22 cellular contexts compared by ENCODE assay signal in genomic region chr3:52194541-52195296, GRCh38. TPM values are rescaled to one million over a fixed set of nuclear protein-coding genes. Genes with fewer than 3 reads are reported as not detected.
A peak's percentile ranks its signal among the peaks of the same experiment; 100 is the strongest.
DNase-seq lines count a peak whose midpoint lies in the region; ATAC-seq and TF ChIP-seq lines count a peak whose summit lies in the region.
"Had no signal": no experiment of that assay in that cellular context is flagged by ENCODE, and none has a peak within 500 bp of the region (broad histone marks: within the 10 kb centered on the region; RNA-seq: fewer than 3 reads in every experiment).

No MANE protein-coding gene starts in this region.

- no peaks in the 10 kb centered on the region for H3K9me3 Mint-ChIP-seq in activated naive CD4-positive, alpha-beta T cell treated with anti-CD3 and anti-CD28 coated beads, Interleukin-2, amount 10 ng/mL, durations not matched to agents 7 days and 5 days
- no peaks in the 10 kb centered on the region for H3K9me3 Mint-ChIP-seq in activated naive CD4-positive, alpha-beta T cell treated with anti-CD3 and anti-CD28 coated beads for 36 hours
- no peaks in the 10 kb centered on the region for H3K9me3 Mint-ChIP-seq in activated CD8-positive, alpha-beta memory T cell treated with anti-CD3 and anti-CD28 coated beads, Interleukin-2, amount 10 ng/mL, durations not matched to agents 7 days and 5 days (ENCODE audit: low read depth)
- H3K9me3 Mint-ChIP-seq: activated CD4-positive, alpha-beta T cell treated with anti-CD3 and anti-CD28 coated beads, Interleukin-2, amount 10 ng/mL, durations not matched to agents 24 days and 14 days; activated naive CD8-positive, alpha-beta T cell treated with anti-CD3 and anti-CD28 coated beads, Interleukin-2, amount 50 U/mL, for 24 hours; nephron progenitor cell; stimulated activated naive CD8-positive, alpha-beta T cell treated with anti-CD3 and anti-CD28 coated beads, Interleukin-15, amount 100 ng/mL, for 72 hours had no signal

- peak overlapping the region in 1 of 2 experiments; percentile 75 for H2BK12ac ChIP-seq in mesenchymal stem cell (ENCODE audit: low read length in 2 of 2)

- no peak for DNase-seq in activated naive CD4-positive, alpha-beta T cell treated with anti-CD3 and anti-CD28 coated beads, Interleukin-2, amount 10 ng/mL, durations not matched to agents 7 days and 5 days
- no peak for DNase-seq in activated naive CD4-positive, alpha-beta T cell treated with anti-CD3 and anti-CD28 coated beads for 36 hours
- DNase-seq in fibroblast of villous mesenchyme (ENCODE audit: low read depth) (peak; percentile 77), mesenchymal stem cell (peak; percentile 72), upper lobe of right lung (peak; percentile 89), DMS 273 treated with DMSO at 0.1 percent for 48 hours (lab: John Stamatoyannopoulos, UW) (no peak), putamen (ENCODE audit: low spot score) (no peak)
- DNase-seq in activated CD8-positive, alpha-beta memory T cell treated with anti-CD3 and anti-CD28 coated beads, Interleukin-2, amount 10 ng/mL, durations not matched to agents 7 days and 5 days: no peak
- DNase-seq: 8988T; activated CD4-positive, alpha-beta T cell treated with anti-CD3 and anti-CD28 coated beads, Interleukin-2, amount 10 ng/mL, durations not matched to agents 24 days and 14 days; activated CD8-positive, alpha-beta memory T cell treated with anti-CD3 and anti-CD28 coated beads, Interleukin-2, amount 50 U/mL, for 4 hours; activated naive CD8-positive, alpha-beta T cell treated with anti-CD3 and anti-CD28 coated beads, Interleukin-2, amount 50 U/mL, for 24 hours; BE2C; hippocampal formation; NCI-H1417 treated with DMSO at 0.1 percent for 48 hours; NCI-H2171; NCI-H69; nephron progenitor cell; stimulated activated CD4-positive, alpha-beta T cell treated with anti-CD3 and anti-CD28 coated beads, Interleukin-4, amount 100 ng/mL, for 1 hour; stimulated activated naive CD8-positive, alpha-beta T cell treated with anti-CD3 and anti-CD28 coated beads, Interleukin-15, amount 100 ng/mL, for 72 hours had no signal

- H2BK15ac ChIP-seq in mesenchymal stem cell (ENCODE audit: low read depth, poor library complexity, severe bottlenecking): no peak overlapping the region

- peaks cover 14% of the 10 kb centered on the region for H3K36me3 Mint-ChIP-seq in activated naive CD4-positive, alpha-beta T cell treated with anti-CD3 and anti-CD28 coated beads, Interleukin-2, amount 10 ng/mL, durations not matched to agents 7 days and 5 days
- peaks cover 8% of the 10 kb centered on the region for H3K36me3 Mint-ChIP-seq in activated naive CD4-positive, alpha-beta T cell treated with anti-CD3 and anti-CD28 coated beads for 36 hours (ENCODE audit: low read depth)
- H3K36me3 Mint-ChIP-seq in activated CD8-positive, alpha-beta memory T cell treated with anti-CD3 and anti-CD28 coated beads, Interleukin-2, amount 10 ng/mL, durations not matched to agents 7 days and 5 days: peaks cover 6% of the 10 kb centered on the region

- H3K18ac ChIP-seq in mesenchymal stem cell (ENCODE audit: low read depth in 1 of 2, low read length in 2 of 2): no peak overlapping the region

- H3K27me3 ChIP-seq in mesenchymal stem cell (ENCODE audit: control insufficient read depth in 1 of 2, insufficient read depth in 1 of 2, low read length in 2 of 2) (no peaks in the 10 kb centered on the region), upper lobe of right lung (no peaks in the 10 kb centered on the region)
- H3K27me3 ChIP-seq: BE2C had no signal

- no peak overlapping the region for H2BK5ac ChIP-seq in mesenchymal stem cell (ENCODE audit: low read depth, low read length, poor library complexity, severe bottlenecking)

- no peak overlapping the region for H2AFZ ChIP-seq in mesenchymal stem cell (ENCODE audit: low read depth, low read length)

- H3K4me2 ChIP-seq in mesenchymal stem cell (ENCODE audit: low read length, poor library complexity, severe bottlenecking): no peak overlapping the region

- H3K9ac ChIP-seq in mesenchymal stem cell (ENCODE audit: low read length): no peak overlapping the region

- CTCF ChIA-PET in activated naive CD4-positive, alpha-beta T cell treated with anti-CD3 and anti-CD28 coated beads, Interleukin-2, amount 10 ng/mL, durations not matched to agents 7 days and 5 days (lab: Charles Lee): no interaction called here
- CTCF ChIA-PET in activated naive CD4-positive, alpha-beta T cell treated with anti-CD3 and anti-CD28 coated beads for 36 hours (lab: Charles Lee): interaction anchor here (0.5 to 1.4 kb wide), 2 partner anchors 26 to 27 kb away, joined by 4 to 5 read pairs; no protein-coding TSS in a partner anchor
- CTCF ChIA-PET in activated CD8-positive, alpha-beta memory T cell treated with anti-CD3 and anti-CD28 coated beads, Interleukin-2, amount 10 ng/mL, durations not matched to agents 7 days and 5 days (lab: Charles Lee): no interaction called here

- H4K8ac ChIP-seq in mesenchymal stem cell (ENCODE audit: low read length): no peak overlapping the region

- intact Hi-C loops in activated naive CD4-positive, alpha-beta T cell treated with anti-CD3 and anti-CD28 coated beads for 36 hours (cut with micrococcal nuclease): no loop called here
- intact Hi-C loops in upper lobe of right lung (cut with DNase I): no loop called here

- H3K4me1 Mint-ChIP-seq in activated naive CD4-positive, alpha-beta T cell treated with anti-CD3 and anti-CD28 coated beads, Interleukin-2, amount 10 ng/mL, durations not matched to agents 7 days and 5 days: peaks cover 33% of the 10 kb centered on the region
- peaks cover 32% of the 10 kb centered on the region for H3K4me1 Mint-ChIP-seq in activated naive CD4-positive, alpha-beta T cell treated with anti-CD3 and anti-CD28 coated beads for 36 hours (ENCODE audit: low read depth)
- peaks cover 34% of the 10 kb centered on the region for H3K4me1 Mint-ChIP-seq in activated CD8-positive, alpha-beta memory T cell treated with anti-CD3 and anti-CD28 coated beads, Interleukin-2, amount 10 ng/mL, durations not matched to agents 7 days and 5 days

- H3K4me3 Mint-ChIP-seq in activated naive CD4-positive, alpha-beta T cell treated with anti-CD3 and anti-CD28 coated beads, Interleukin-2, amount 10 ng/mL, durations not matched to agents 7 days and 5 days: no peak overlapping the region
- H3K4me3 Mint-ChIP-seq in activated naive CD4-positive, alpha-beta T cell treated with anti-CD3 and anti-CD28 coated beads for 36 hours: no peak overlapping the region
- H3K4me3 Mint-ChIP-seq in activated CD8-positive, alpha-beta memory T cell treated with anti-CD3 and anti-CD28 coated beads, Interleukin-2, amount 10 ng/mL, durations not matched to agents 7 days and 5 days: no peak overlapping the region
- H3K4me3 Mint-ChIP-seq: activated CD4-positive, alpha-beta T cell treated with anti-CD3 and anti-CD28 coated beads, Interleukin-2, amount 10 ng/mL, durations not matched to agents 24 days and 14 days; activated naive CD8-positive, alpha-beta T cell treated with anti-CD3 and anti-CD28 coated beads, Interleukin-2, amount 50 U/mL, for 24 hours; nephron progenitor cell; stimulated activated naive CD8-positive, alpha-beta T cell treated with anti-CD3 and anti-CD28 coated beads, Interleukin-15, amount 100 ng/mL, for 72 hours had no signal

- no peak overlapping the region for H3K23ac ChIP-seq in mesenchymal stem cell (ENCODE audit: low read length in 2 of 2)

- H3K4me3 ChIP-seq in fibroblast of villous mesenchyme (ENCODE audit: low read depth, low read length): no peak overlapping the region
- no peak overlapping the region for H3K4me3 ChIP-seq in mesenchymal stem cell (ENCODE audit: insufficient read depth in 1 of 2, low read depth in 1 of 2, low read length in 2 of 2)
- H3K4me3 ChIP-seq in upper lobe of right lung: no peak overlapping the region
- H3K4me3 ChIP-seq: skin epidermis had no signal

- H3K27ac Mint-ChIP-seq in activated naive CD4-positive, alpha-beta T cell treated with anti-CD3 and anti-CD28 coated beads, Interleukin-2, amount 10 ng/mL, durations not matched to agents 7 days and 5 days: peak overlapping the region; percentile 81
- H3K27ac Mint-ChIP-seq in activated naive CD4-positive, alpha-beta T cell treated with anti-CD3 and anti-CD28 coated beads for 36 hours: no peak overlapping the region
- H3K27ac Mint-ChIP-seq in activated CD8-positive, alpha-beta memory T cell treated with anti-CD3 and anti-CD28 coated beads, Interleukin-2, amount 10 ng/mL, durations not matched to agents 7 days and 5 days: no peak overlapping the region
- H3K27ac Mint-ChIP-seq: activated CD4-positive, alpha-beta T cell treated with anti-CD3 and anti-CD28 coated beads, Interleukin-2, amount 10 ng/mL, durations not matched to agents 24 days and 14 days; activated naive CD8-positive, alpha-beta T cell treated with anti-CD3 and anti-CD28 coated beads, Interleukin-2, amount 50 U/mL, for 24 hours; nephron progenitor cell; stimulated activated naive CD8-positive, alpha-beta T cell treated with anti-CD3 and anti-CD28 coated beads, Interleukin-15, amount 100 ng/mL, for 72 hours had no signal

- peak overlapping the region; percentile 44 for H2BK120ac ChIP-seq in mesenchymal stem cell (ENCODE audit: low read depth, low read length)

- no peak overlapping the region for H3K4ac ChIP-seq in mesenchymal stem cell (ENCODE audit: low read depth in 1 of 2, low read length in 2 of 2)

- TF ChIP-seq CTCF in fibroblast of villous mesenchyme (IDR thresholded peaks at IDR 0.05; ENCODE audit: insufficient read depth, low read depth, low read length) (no peak), upper lobe of right lung (IDR thresholded peaks at IDR 0.05) (no peak)

- peak; percentile 37 for ATAC-seq in upper lobe of right lung
- ATAC-seq in activated CD8-positive, alpha-beta memory T cell treated with anti-CD3 and anti-CD28 coated beads, Interleukin-2, amount 10 ng/mL, durations not matched to agents 7 days and 5 days: no peak
- ATAC-seq: activated naive CD8-positive, alpha-beta T cell treated with anti-CD3 and anti-CD28 coated beads, Interleukin-2, amount 50 U/mL, for 24 hours; stimulated activated naive CD8-positive, alpha-beta T cell treated with anti-CD3 and anti-CD28 coated beads, Interleukin-15, amount 100 ng/mL, for 72 hours had no signal

- no peak overlapping the region for H4K91ac ChIP-seq in mesenchymal stem cell (ENCODE audit: low read length)

- no peaks in the 10 kb centered on the region for H3K9me3 ChIP-seq in mesenchymal stem cell (ENCODE audit: control insufficient read depth, low read length)
- H3K9me3 ChIP-seq in upper lobe of right lung: no peaks in the 10 kb centered on the region
- H3K9me3 ChIP-seq: BE2C had no signal

- peaks cover 39% of the 10 kb centered on the region for H3K27me3 Mint-ChIP-seq in activated naive CD4-positive, alpha-beta T cell treated with anti-CD3 and anti-CD28 coated beads, Interleukin-2, amount 10 ng/mL, durations not matched to agents 7 days and 5 days
- H3K27me3 Mint-ChIP-seq in activated naive CD4-positive, alpha-beta T cell treated with anti-CD3 and anti-CD28 coated beads for 36 hours (ENCODE audit: low read depth): no peaks in the 10 kb centered on the region
- no peaks in the 10 kb centered on the region for H3K27me3 Mint-ChIP-seq in activated CD8-positive, alpha-beta memory T cell treated with anti-CD3 and anti-CD28 coated beads, Interleukin-2, amount 10 ng/mL, durations not matched to agents 7 days and 5 days
- H3K27me3 Mint-ChIP-seq: activated CD4-positive, alpha-beta T cell treated with anti-CD3 and anti-CD28 coated beads, Interleukin-2, amount 10 ng/mL, durations not matched to agents 24 days and 14 days; activated naive CD8-positive, alpha-beta T cell treated with anti-CD3 and anti-CD28 coated beads, Interleukin-2, amount 50 U/mL, for 24 hours; stimulated activated naive CD8-positive, alpha-beta T cell treated with anti-CD3 and anti-CD28 coated beads, Interleukin-15, amount 100 ng/mL, for 72 hours had no signal

- H3K27ac ChIP-seq in mesenchymal stem cell (ENCODE audit: low read length, poor library complexity, severe bottlenecking) (no peak overlapping the region), upper lobe of right lung (peak overlapping the region; percentile 90)

- peaks cover 5 to 6% of the 10 kb centered on the region in 2 experiments for H3K36me3 ChIP-seq in mesenchymal stem cell (ENCODE audit: control insufficient read depth in 1 of 2, insufficient read depth in 2 of 2, low read depth in 1 of 2, low read length in 2 of 2)
- no peaks in the 10 kb centered on the region for H3K36me3 ChIP-seq in upper lobe of right lung

- H3K4me1 ChIP-seq in mesenchymal stem cell (ENCODE audit: control insufficient read depth, insufficient read depth, low read depth, low read length): peaks cover 20% of the 10 kb centered on the region
- peaks cover 64% of the 10 kb centered on the region for H3K4me1 ChIP-seq in upper lobe of right lung

- no peak overlapping the region for H2AK5ac ChIP-seq in mesenchymal stem cell (ENCODE audit: low read length, severe bottlenecking)

- 84% methylated on average over 8 of the region's 14 CpGs for WGBS in mesenchymal stem cell

- H3K14ac ChIP-seq in mesenchymal stem cell (ENCODE audit: low read length in 2 of 2): peak overlapping the region in 1 of 2 experiments; percentile 35

- peaks cover 10% of the 10 kb centered on the region for H3K79me1 ChIP-seq in mesenchymal stem cell (replicated peaks; ENCODE audit: low read length, poor library complexity, severe bottlenecking)

RNA-seq across cellular contexts. Expression of gene ALAS1, which starts 3.2 kb away (rescaled TPM):
- total RNA-seq in activated naive CD4-positive, alpha-beta T cell treated with anti-CD3 and anti-CD28 coated beads for 36 hours: 10 to 100 TPM; 35.7 to 37.8 TPM
- 42.5 and 52.2 TPM in 2 replicates for total RNA-seq in fibroblast of villous mesenchyme
- 64.5 TPM for polyA plus RNA-seq in mesenchymal stem cell (2013, experiment 1 of 2)
- 61.9 TPM for polyA plus RNA-seq in mesenchymal stem cell (2013, experiment 2 of 2)
- 78.9 TPM for total RNA-seq in upper lobe of right lung
- 10 to 100 TPM; 61.3 to 84.2 TPM for total RNA-seq in activated CD8-positive, alpha-beta memory T cell treated with anti-CD3 and anti-CD28 coated beads, Interleukin-2, amount 10 ng/mL, durations not matched to agents 7 days and 5 days

RNA-seq across cellular contexts. Expression of gene TLR9, which starts 30.7 kb away (rescaled TPM):
- under 1 TPM; 0.62 to 0.89 TPM for total RNA-seq in activated naive CD4-positive, alpha-beta T cell treated with anti-CD3 and anti-CD28 coated beads for 36 hours
- total RNA-seq in fibroblast of villous mesenchyme: not detected in 2 replicates
- polyA plus RNA-seq in mesenchymal stem cell (2013, experiment 1 of 2): not detected
- 0.01 TPM for polyA plus RNA-seq in mesenchymal stem cell (2013, experiment 2 of 2)
- total RNA-seq in upper lobe of right lung: 0.87 TPM
- total RNA-seq in activated CD8-positive, alpha-beta memory T cell treated with anti-CD3 and anti-CD28 coated beads, Interleukin-2, amount 10 ng/mL, durations not matched to agents 7 days and 5 days: under 1 TPM in 1 of 2 experiments, not detected in 1; 0.64 TPM
- total RNA-seq: endothelial cell of umbilical vein had no signal
- polyA plus RNA-seq: endothelial cell of umbilical vein had no signal

RNA-seq across cellular contexts. Expression of gene POC1A, which starts 40.5 kb away (rescaled TPM):
- total RNA-seq in activated naive CD4-positive, alpha-beta T cell treated with anti-CD3 and anti-CD28 coated beads for 36 hours: 10 to 100 TPM; 32.3 to 32.7 TPM
- total RNA-seq in fibroblast of villous mesenchyme (5.6 and 6.1 TPM in 2 replicates), upper lobe of right lung (2.5 TPM)
- 2.7 TPM for polyA plus RNA-seq in mesenchymal stem cell (2013, experiment 1 of 2)
- polyA plus RNA-seq in mesenchymal stem cell (2013, experiment 2 of 2): 2.4 TPM
- 10 to 100 TPM; 29.3 to 29.5 TPM for total RNA-seq in activated CD8-positive, alpha-beta memory T cell treated with anti-CD3 and anti-CD28 coated beads, Interleukin-2, amount 10 ng/mL, durations not matched to agents 7 days and 5 days

RNA-seq across cellular contexts. Expression of gene TWF2, which starts 44.2 kb away (rescaled TPM):
- total RNA-seq in activated naive CD4-positive, alpha-beta T cell treated with anti-CD3 and anti-CD28 coated beads for 36 hours: 10 to 100 TPM; 89.1 to 91.3 TPM
- total RNA-seq in fibroblast of villous mesenchyme (75.6 and 130 TPM in 2 replicates), upper lobe of right lung (50.4 TPM)
- 91.9 TPM for polyA plus RNA-seq in mesenchymal stem cell (2013, experiment 1 of 2)
- polyA plus RNA-seq in mesenchymal stem cell (2013, experiment 2 of 2): 91.8 TPM
- 100 to 1,000 TPM; 110 to 131 TPM for total RNA-seq in activated CD8-positive, alpha-beta memory T cell treated with anti-CD3 and anti-CD28 coated beads, Interleukin-2, amount 10 ng/mL, durations not matched to agents 7 days and 5 days

RNA-seq across cellular contexts. Expression of gene PPM1M, which starts 50.8 kb away (rescaled TPM):
- 100 to 1,000 TPM; 107 to 108 TPM for total RNA-seq in activated naive CD4-positive, alpha-beta T cell treated with anti-CD3 and anti-CD28 coated beads for 36 hours
- total RNA-seq in fibroblast of villous mesenchyme: 19.0 and 20.3 TPM in 2 replicates
- polyA plus RNA-seq in mesenchymal stem cell (2013, experiment 1 of 2): 11.3 TPM
- 10.9 TPM for polyA plus RNA-seq in mesenchymal stem cell (2013, experiment 2 of 2)
- 44.0 TPM for total RNA-seq in upper lobe of right lung
- 10 to 100 TPM; 91.1 to 94.1 TPM for total RNA-seq in activated CD8-positive, alpha-beta memory T cell treated with anti-CD3 and anti-CD28 coated beads, Interleukin-2, amount 10 ng/mL, durations not matched to agents 7 days and 5 days

Comparison
In these comparisons a context has a peak if more than half of its experiments do, and no peak if none do; other contexts are left out.
1. DNase-seq: peak in fibroblast of villous mesenchyme (single experiment), mesenchymal stem cell (single experiment) and upper lobe of right lung (single experiment); none in activated naive CD4-positive, alpha-beta T cell treated with anti-CD3 and anti-CD28 coated beads, Interleukin-2, amount 10 ng/mL, durations not matched to agents 7 days and 5 days (single experiment), activated naive CD4-positive, alpha-beta T cell treated with anti-CD3 and anti-CD28 coated beads for 36 hours (single experiment), DMS 273 treated with DMSO at 0.1 percent for 48 hours (single experiment), activated CD8-positive, alpha-beta memory T cell treated with anti-CD3 and anti-CD28 coated beads, Interleukin-2, amount 10 ng/mL, durations not matched to agents 7 days and 5 days (single experiment) and putamen (single experiment).